Comparison of ENCODE assay signal across 8 cellular contexts in genomic region chr2:96507957-96508520, GRCh38. TPM values are rescaled to one million over a fixed set of nuclear protein-coding genes. Genes with fewer than 3 reads are reported as not detected.
A peak's percentile ranks its signal among the peaks of the same experiment; 100 is the strongest.
DNase-seq lines count a peak whose midpoint lies in the region; ATAC-seq and TF ChIP-seq lines count a peak whose summit lies in the region.

No MANE protein-coding gene starts in this region.

- peak overlapping the region; percentile 79 for H3K4ac ChIP-seq in neuronal stem cell (ENCODE audit: low read length)

- H3K4me3 ChIP-seq in Panc1 (ENCODE audit: low read depth in 2 of 2, low read length in 2 of 2) (peak overlapping the region; percentile 28 to 53), fibroblast of mammary gland (ENCODE audit: control insufficient read depth, low read depth, low read length) (peak overlapping the region; percentile 40), neuronal stem cell (ENCODE audit: low read length in 2 of 2) (no peak overlapping the region), subcutaneous abdominal adipose tissue (ENCODE audit: low read depth in 1 of 5, low read length in 5 of 5) (peak overlapping the region; percentile 13 to 69 (median 59))

- peak overlapping the region; percentile 92 for H2AK5ac ChIP-seq in neuronal stem cell (ENCODE audit: low read depth, low read length)

- H3K9ac ChIP-seq in neuronal stem cell (ENCODE audit: low read depth, low read length, poor library complexity) (peak overlapping the region; percentile 51), subcutaneous abdominal adipose tissue (ENCODE audit: low read length in 5 of 5) (peak overlapping the region in 3 of 5 donors; percentile 42 to 56 (median 54))

- peaks cover 51% of the 10 kb centered on the region for H3K4me1 ChIP-seq in Panc1 (ENCODE audit: control insufficient read depth, insufficient read depth, low read length)
- H3K4me1 ChIP-seq in neuronal stem cell (ENCODE audit: control insufficient read depth in 2 of 2, insufficient read depth in 1 of 2, low read depth in 1 of 2, low read length in 2 of 2): peaks cover 3 to 5% of the 10 kb centered on the region in 2 donors
- peaks cover 3 to 23% (median 20%) of the 10 kb centered on the region in 5 donors for H3K4me1 ChIP-seq in subcutaneous abdominal adipose tissue (ENCODE audit: control insufficient read depth in 5 of 5, insufficient read depth in 5 of 5, low read length in 5 of 5)

- no peak overlapping the region for H4K91ac ChIP-seq in neuronal stem cell (ENCODE audit: low read depth, low read length, poor library complexity)

- H3K36me3 ChIP-seq in Panc1 (ENCODE audit: control insufficient read depth, insufficient read depth, low read length): no peaks in the 10 kb centered on the region
- H3K36me3 ChIP-seq in neuronal stem cell (replicated peaks in 1 of 2; ENCODE audit: control insufficient read depth in 2 of 2, insufficient read depth in 2 of 2, low read length in 2 of 2): no peaks in the 10 kb centered on the region
- H3K36me3 ChIP-seq in subcutaneous abdominal adipose tissue (ENCODE audit: control insufficient read depth in 5 of 5, insufficient read depth in 5 of 5, low read length in 5 of 5): no peaks in the 10 kb centered on the region

- in situ Hi-C loops in Panc1 (cut with HindIII; ENCODE audit: low pct_unique_long_range_greater_than_20kb, low sequenced_read_pairs): no loop called here

- WGBS in neuronal stem cell (ENCODE audit: extremely low coverage in 2 of 2, insufficient read length in 2 of 2, insufficient replicate concordance in 1 of 2), 2 donors: no CpG with 5 or more reads among the region's 38 CpGs

- peak overlapping the region; percentile 47 for H2BK12ac ChIP-seq in neuronal stem cell (ENCODE audit: low read length)

- CTCF ChIA-PET in Panc1 (lab: Charles Lee): interaction anchor here (3.3 kb wide), 1 partner anchor 100 kb away, joined by 38 read pairs; no protein-coding TSS in a partner anchor

- H4K8ac ChIP-seq in neuronal stem cell (ENCODE audit: low read depth, low read length): no peak overlapping the region

- no peak overlapping the region for H3K27ac ChIP-seq in 22Rv1
- H3K27ac ChIP-seq in Panc1 (ENCODE audit: low read length): 0 out of 2 replicates have a peak overlapping the region, but pooled peaks have one; percentile 82
- H3K27ac ChIP-seq in neuronal stem cell (replicated peaks; ENCODE audit: low read length): no peak overlapping the region
- no peak overlapping the region for H3K27ac ChIP-seq in subcutaneous abdominal adipose tissue (ENCODE audit: low read depth, low read length)

- ATAC-seq in GM18511 (IDR thresholded peaks at IDR 0.05; ENCODE audit: unreplicated experiment): peak; percentile 59
- peak; percentile 56 for ATAC-seq in HG03565 (IDR thresholded peaks at IDR 0.05; ENCODE audit: unreplicated experiment)
- ATAC-seq in Panc1: peak; percentile 71
- peak; percentile 93 to 94 for ATAC-seq in activated T-cell treated with anti-CD3 and anti-CD28 coated beads, Interleukin-2, amount 50 U/mL, for 4 hours

- H3K36me3 Mint-ChIP-seq in activated T-cell treated with anti-CD3 and anti-CD28 coated beads, Interleukin-2, amount 50 U/mL, for 4 hours (ENCODE audit: insufficient read depth): no peaks in the 10 kb centered on the region

- intact Hi-C loops in Panc1 (cut with micrococcal nuclease; ENCODE audit: unreplicated experiment): loop anchor here (2.0 to 10.0 kb wide), 2 partner anchors 37 to 143 kb away; no protein-coding TSS in a partner anchor

- H2BK15ac ChIP-seq in neuronal stem cell (ENCODE audit: low read length): peak overlapping the region; percentile 97

- peak overlapping the region; percentile 59 for H3K4me2 ChIP-seq in neuronal stem cell (ENCODE audit: insufficient read depth, low read length, poor library complexity, severe bottlenecking)

- POLR2A ChIA-PET in Panc1 (lab: Charles Lee): interaction anchor here (0.6 kb wide), 1 partner anchor 159 kb away, joined by 4 read pairs; no protein-coding TSS in a partner anchor

- no peaks in the 10 kb centered on the region for H3K79me1 ChIP-seq in neuronal stem cell (ENCODE audit: low read depth, low read length)

- H3K4me3 Mint-ChIP-seq in activated T-cell treated with anti-CD3 and anti-CD28 coated beads, Interleukin-2, amount 50 U/mL, for 4 hours: peak overlapping the region; percentile 69

- H3K4me1 Mint-ChIP-seq in activated T-cell treated with anti-CD3 and anti-CD28 coated beads, Interleukin-2, amount 50 U/mL, for 4 hours (ENCODE audit: low read depth): peaks cover 13% of the 10 kb centered on the region

- no peaks in the 10 kb centered on the region for H3K9me3 Mint-ChIP-seq in activated T-cell treated with anti-CD3 and anti-CD28 coated beads, Interleukin-2, amount 50 U/mL, for 4 hours

- DNase-seq in Panc1 (ENCODE audit: low read depth, low spot score): no peak
- peak; percentile 92 for DNase-seq in activated T-cell treated with anti-CD3 and anti-CD28 coated beads, Interleukin-2, amount 50 U/mL, for 4 hours
- peak; percentile 33 for DNase-seq in fibroblast of mammary gland (ENCODE audit: low read depth)
- DNase-seq in neuronal stem cell (ENCODE audit: low spot score): peak; percentile 76

- BruUV-seq in Panc1 (replicated peaks; lab: Mats Ljungman, UMichigan): no TSS peak

- no peak overlapping the region for H3K14ac ChIP-seq in neuronal stem cell (ENCODE audit: low read length)

- H2AFZ ChIP-seq in neuronal stem cell (ENCODE audit: low read length): peak overlapping the region; percentile 58

- H3K27me3 ChIP-seq in Panc1 (ENCODE audit: control insufficient read depth, insufficient read depth, low read length): no peaks in the 10 kb centered on the region
- H3K27me3 ChIP-seq in neuronal stem cell (ENCODE audit: control insufficient read depth in 3 of 3, insufficient read depth in 3 of 3, low read depth in 1 of 3, low read length in 3 of 3): peaks cover 0 to 27% (median 20%) of the 10 kb centered on the region in 3 experiments
- peaks cover 2 to 11% (median 4%) of the 10 kb centered on the region in 5 donors for H3K27me3 ChIP-seq in subcutaneous abdominal adipose tissue (ENCODE audit: control insufficient read depth in 5 of 5, insufficient read depth in 4 of 5, low read length in 5 of 5)

- TF ChIP-seq CTCF in 22Rv1 (IDR thresholded peaks at IDR 0.05) (peak; percentile 98), Panc1 (IDR thresholded peaks at IDR 0.05) (peak; percentile 99), fibroblast of mammary gland (conservative IDR thresholded peaks at IDR 0.05; ENCODE audit: control insufficient read depth, insufficient read depth, low read depth, low read length) (peak; percentile 62)

- peaks cover 6% of the 10 kb centered on the region for H3K27me3 Mint-ChIP-seq in activated T-cell treated with anti-CD3 and anti-CD28 coated beads, Interleukin-2, amount 50 U/mL, for 4 hours (ENCODE audit: low read depth)

- H3K23ac ChIP-seq in neuronal stem cell (ENCODE audit: low read depth, low read length, poor library complexity): peak overlapping the region; percentile 70

- H2BK5ac ChIP-seq in neuronal stem cell (ENCODE audit: low read length): no peak overlapping the region

- H3K9me3 ChIP-seq in Panc1 (ENCODE audit: control insufficient read depth, insufficient read depth, low read depth, low read length): no peaks in the 10 kb centered on the region
- H3K9me3 ChIP-seq in neuronal stem cell (replicated peaks in 1 of 2; ENCODE audit: control insufficient read depth in 2 of 2, insufficient read depth in 1 of 2, low read depth in 1 of 2, low read length in 2 of 2): no peaks in the 10 kb centered on the region
- no peaks in the 10 kb centered on the region for H3K9me3 ChIP-seq in subcutaneous abdominal adipose tissue (ENCODE audit: control insufficient read depth in 5 of 5, low read length in 5 of 5)

- H3K18ac ChIP-seq in neuronal stem cell (ENCODE audit: low read length): peak overlapping the region; percentile 87

- H2BK120ac ChIP-seq in neuronal stem cell (ENCODE audit: low read depth, low read length): no peak overlapping the region

RNA-seq across cellular contexts. Expression of gene NEURL3, which starts 2.9 kb away (rescaled TPM):
- 1.2 TPM for total RNA-seq in Panc1 (2021; ENCODE audit: unreplicated experiment)
- 1.1 TPM for polyA plus RNA-seq in Panc1 (2012; ENCODE audit: insufficient read length)
- total RNA-seq in activated T-cell treated with anti-CD3 and anti-CD28 coated beads, Interleukin-2, amount 50 U/mL, for 4 hours: under 1 TPM in 2 of 3 donors, not detected in 1; 0.26 to 0.38 TPM
- 0.06 TPM for polyA plus RNA-seq in neuronal stem cell (2013, experiment 1 of 2)
- polyA plus RNA-seq in neuronal stem cell (2013, experiment 2 of 2): not detected

RNA-seq across cellular contexts. Expression of gene ARID5A, which starts 28.5 kb away (rescaled TPM):
- total RNA-seq in Panc1 (2021; ENCODE audit: unreplicated experiment): 19.3 TPM
- 29.1 TPM for polyA plus RNA-seq in Panc1 (2012; ENCODE audit: insufficient read length)
- 100 to 1,000 TPM; 131 to 169 (median 132) TPM for total RNA-seq in activated T-cell treated with anti-CD3 and anti-CD28 coated beads, Interleukin-2, amount 50 U/mL, for 4 hours
- polyA plus RNA-seq in neuronal stem cell (2013, experiment 1 of 2): 1.7 TPM
- 1.5 TPM for polyA plus RNA-seq in neuronal stem cell (2013, experiment 2 of 2)

Comparison
In these comparisons a context has a peak if more than half of its experiments do, and no peak if none do; other contexts are left out.
1. H3K4me3 ChIP-seq: peak in Panc1 (2 of 2), fibroblast of mammary gland (single experiment) and subcutaneous abdominal adipose tissue (5 of 5); none in neuronal stem cell (0 of 2).
2. Peak in every context shown above with its lines, with median percentiles within 50 percentile points of each other: CTCF ChIP-seq and ATAC-seq.